8 cellular contexts compared by ENCODE assay signal in genomic region chr12:11758838-11759509, GRCh38.
A peak's percentile ranks its signal among the peaks of the same experiment; 100 is the strongest.
DNase-seq lines count a peak whose midpoint lies in the region; ATAC-seq and TF ChIP-seq lines count a peak whose summit lies in the region.

No MANE protein-coding gene starts in this region.

- no peaks in the 10 kb centered on the region for H3K9me3 Mint-ChIP-seq in Calu3 (ENCODE audit: low read depth, unreplicated experiment)
- no peaks in the 10 kb centered on the region for H3K9me3 Mint-ChIP-seq in T-helper 2 cell treated with Interferon-gamma antibody and Interleukin-4, amounts not matched to agents 5 μg/mL and 100 μg/mL, for 36 hours

- DNase-seq in Calu3 (no peak), astrocyte of the spinal cord (ENCODE audit: low read depth, low spot score) (peak; percentile 16), DMS114 treated with DMSO at 0.1 percent for 48 hours (lab: John Stamatoyannopoulos, UW; ENCODE audit: unreplicated experiment) (no peak), NCI-H1694 (lab: John Stamatoyannopoulos, UW) (no peak)
- DNase-seq in T-helper 2 cell treated with Interferon-gamma antibody and Interleukin-4, amounts not matched to agents 5 μg/mL and 100 μg/mL, for 36 hours (ENCODE audit: low spot score), result no peak

- peaks cover 37 to 43% of the 10 kb centered on the region in 2 donors for H3K4me1 ChIP-seq in muscle layer of duodenum (ENCODE audit: control insufficient read depth in 1 of 2, insufficient read depth in 2 of 2, low read length in 2 of 2)

- CTCF ChIA-PET in Calu3 (lab: Charles Lee), result interaction anchor here (0.7 to 1.2 kb wide), 2 partner anchors 13 to 50 kb away, joined by 3 to 5 read pairs; no protein-coding TSS in a partner anchor

- H3K27ac ChIP-seq in muscle layer of duodenum (ENCODE audit: low read length), result peak overlapping the region; percentile 84

- H3K4me3 Mint-ChIP-seq in Calu3 (ENCODE audit: low read depth, unreplicated experiment), result no peak overlapping the region
- no peak overlapping the region for H3K4me3 Mint-ChIP-seq in T-helper 2 cell treated with Interferon-gamma antibody and Interleukin-4, amounts not matched to agents 5 μg/mL and 100 μg/mL, for 36 hours

- H3K27ac Mint-ChIP-seq in Calu3 (ENCODE audit: unreplicated experiment), result peak overlapping the region; percentile 27
- H3K27ac Mint-ChIP-seq in T-helper 2 cell treated with Interferon-gamma antibody and Interleukin-4, amounts not matched to agents 5 μg/mL and 100 μg/mL, for 36 hours, result no peak overlapping the region

- H3K27me3 ChIP-seq in muscle layer of duodenum (ENCODE audit: low read depth, low read length), result no peaks in the 10 kb centered on the region

- no peaks in the 10 kb centered on the region for H3K36me3 ChIP-seq in muscle layer of duodenum (ENCODE audit: control insufficient read depth in 1 of 2, insufficient read depth in 2 of 2, low read length in 2 of 2)

- peaks cover 21% of the 10 kb centered on the region for H3K36me3 Mint-ChIP-seq in Calu3 (ENCODE audit: insufficient read depth, unreplicated experiment)
- peaks cover 12% of the 10 kb centered on the region for H3K36me3 Mint-ChIP-seq in T-helper 2 cell treated with Interferon-gamma antibody and Interleukin-4, amounts not matched to agents 5 μg/mL and 100 μg/mL, for 36 hours (ENCODE audit: low read depth)

- in situ Hi-C loops in astrocyte of the spinal cord (cut with HindIII; ENCODE audit: low sequenced_read_pairs), result no loop called here

- H3K4me3 ChIP-seq in astrocyte of the spinal cord (ENCODE audit: low read depth, low read length) (no peak overlapping the region), muscle layer of duodenum (ENCODE audit: low read depth in 1 of 2, low read length in 2 of 2) (peak overlapping the region in 1 of 2 donors; percentile 14)

- TF ChIP-seq CTCF in Calu3 (IDR thresholded peaks at IDR 0.05; ENCODE audit: unreplicated experiment) (no peak), astrocyte of the spinal cord (IDR thresholded peaks at IDR 0.05; ENCODE audit: low read depth, low read length) (no peak)

- no TSS peak for BruUV-seq in Calu3 (replicated peaks; lab: Mats Ljungman, UMichigan)

- intact Hi-C loops in Calu3 (cut with micrococcal nuclease; ENCODE audit: unreplicated experiment), result no loop called here

- H3K4me1 Mint-ChIP-seq in Calu3 (ENCODE audit: low read depth, unreplicated experiment), result peaks cover 32% of the 10 kb centered on the region
- H3K4me1 Mint-ChIP-seq in T-helper 2 cell treated with Interferon-gamma antibody and Interleukin-4, amounts not matched to agents 5 μg/mL and 100 μg/mL, for 36 hours (ENCODE audit: low read depth), result peaks cover 13% of the 10 kb centered on the region

- no peaks in the 10 kb centered on the region for H3K27me3 Mint-ChIP-seq in Calu3 (ENCODE audit: unreplicated experiment)
- H3K27me3 Mint-ChIP-seq in T-helper 2 cell treated with Interferon-gamma antibody and Interleukin-4, amounts not matched to agents 5 μg/mL and 100 μg/mL, for 36 hours (ENCODE audit: low read depth), result no peaks in the 10 kb centered on the region

- peak; percentile 42 for ATAC-seq in GM21825 (IDR thresholded peaks at IDR 0.05; ENCODE audit: unreplicated experiment)
- ATAC-seq in HG03469 (IDR thresholded peaks at IDR 0.05; ENCODE audit: unreplicated experiment), result no peak

- H3K9me3 ChIP-seq in muscle layer of duodenum (ENCODE audit: control insufficient read depth in 1 of 2, low read length in 2 of 2), result no peaks in the 10 kb centered on the region
